8 cellular contexts compared by ENCODE assay signal in the genomic region with DNA sequence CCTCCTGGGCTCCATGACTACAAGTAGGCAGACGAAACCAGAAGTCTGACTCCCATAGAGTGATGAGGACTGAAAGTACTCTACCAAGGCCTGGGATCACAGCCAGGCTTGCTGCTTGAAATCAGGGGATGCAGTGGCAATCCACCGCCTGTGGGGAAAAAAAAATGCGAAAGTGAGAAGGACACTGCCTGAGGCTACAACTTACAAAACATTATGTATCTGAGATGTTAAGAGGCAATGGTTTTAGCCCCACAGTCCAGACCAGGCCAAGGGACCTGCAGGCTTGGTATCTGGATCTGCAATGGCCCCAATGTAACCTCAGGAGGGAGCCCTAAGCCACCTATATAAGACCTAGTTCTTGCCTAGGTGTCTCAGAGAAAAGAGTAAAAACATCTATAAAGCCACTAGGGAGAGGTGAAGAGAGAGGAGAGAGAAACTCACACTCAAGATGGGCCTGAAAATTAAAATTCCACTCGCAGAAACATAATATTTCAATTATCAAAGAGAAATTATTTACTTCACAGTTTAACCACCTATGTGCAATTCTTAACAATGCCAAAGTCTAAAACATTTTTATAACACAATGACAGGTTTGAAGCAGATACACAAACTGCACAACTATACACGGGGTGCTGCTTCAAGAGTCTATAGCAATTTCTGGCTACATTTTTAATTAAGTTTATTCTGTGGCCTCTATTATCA. TPM values are rescaled to one million over a fixed set of nuclear protein-coding genes. Genes with fewer than 3 reads are reported as not detected.
A peak's percentile ranks its signal among the peaks of the same experiment; 100 is the strongest.
DNase-seq lines count a peak whose midpoint lies in the region; ATAC-seq lines count a peak whose summit lies in the region.

No MANE protein-coding gene starts in this region.

- peak; percentile 26 for DNase-seq in Daoy (ENCODE audit: low read depth)
- peak; percentile 40 for DNase-seq in NCI-H748 treated with DMSO at 0.1 percent for 48 hours (lab: John Stamatoyannopoulos, UW)
- DNase-seq in left cardiac atrium, result peak; percentile 76
- peak; percentile 38 for DNase-seq in retina
- no peak for DNase-seq in cerebellar nuclear complex (lab: John Stamatoyannopoulos, UW)

- peak overlapping the region; percentile 60 for H3K27ac Mint-ChIP-seq in activated naive CD4-positive, alpha-beta T cell treated with anti-CD3 and anti-CD28 coated beads, Interleukin-2, amount 50 U/mL, for 24 hours

- H3K4me1 Mint-ChIP-seq in activated naive CD4-positive, alpha-beta T cell treated with anti-CD3 and anti-CD28 coated beads, Interleukin-2, amount 50 U/mL, for 24 hours, result peaks cover 16% of the 10 kb centered on the region

- no peaks in the 10 kb centered on the region for H3K27me3 Mint-ChIP-seq in activated naive CD4-positive, alpha-beta T cell treated with anti-CD3 and anti-CD28 coated beads, Interleukin-2, amount 50 U/mL, for 24 hours

- peak; percentile 80 for ATAC-seq in GM19467 (IDR thresholded peaks at IDR 0.05; ENCODE audit: unreplicated experiment)
- ATAC-seq in HG03442 (IDR thresholded peaks at IDR 0.05; ENCODE audit: unreplicated experiment), result peak; percentile 93
- ATAC-seq in left cardiac atrium, result peak; percentile 84 to 87

- intact Hi-C loops in left cardiac atrium (cut with DNase I), result no loop called here

- no peak overlapping the region for H3K4me3 Mint-ChIP-seq in activated naive CD4-positive, alpha-beta T cell treated with anti-CD3 and anti-CD28 coated beads, Interleukin-2, amount 50 U/mL, for 24 hours

- H3K9me3 Mint-ChIP-seq in activated naive CD4-positive, alpha-beta T cell treated with anti-CD3 and anti-CD28 coated beads, Interleukin-2, amount 50 U/mL, for 24 hours, result no peaks in the 10 kb centered on the region

- H3K36me3 Mint-ChIP-seq in activated naive CD4-positive, alpha-beta T cell treated with anti-CD3 and anti-CD28 coated beads, Interleukin-2, amount 50 U/mL, for 24 hours, result peaks cover 4% of the 10 kb centered on the region

RNA-seq across cellular contexts. Expression of gene DNAJC1, which starts 13.9 kb away (rescaled TPM):
- 29.9 and 35.0 TPM in 2 replicates for total RNA-seq in Daoy (2014; rRNA removed; shearing (Covaris generic))
- total RNA-seq in left cardiac atrium, result 10 to 100 TPM; 16.1 to 20.8 TPM

Comparison
In these comparisons a context has a peak if more than half of its experiments do, and no peak if none do; other contexts are left out.
1. DNase-seq: peak in Daoy (single experiment), NCI-H748 treated with DMSO at 0.1 percent for 48 hours (single experiment), left cardiac atrium (single experiment) and retina (single experiment); none in cerebellar nuclear complex (0 of 2).
2. Peak in every context shown above with its lines, with median percentiles within 50 percentile points of each other: ATAC-seq.